ENCODE assay signal across 8 cellular contexts in the genomic region with DNA sequence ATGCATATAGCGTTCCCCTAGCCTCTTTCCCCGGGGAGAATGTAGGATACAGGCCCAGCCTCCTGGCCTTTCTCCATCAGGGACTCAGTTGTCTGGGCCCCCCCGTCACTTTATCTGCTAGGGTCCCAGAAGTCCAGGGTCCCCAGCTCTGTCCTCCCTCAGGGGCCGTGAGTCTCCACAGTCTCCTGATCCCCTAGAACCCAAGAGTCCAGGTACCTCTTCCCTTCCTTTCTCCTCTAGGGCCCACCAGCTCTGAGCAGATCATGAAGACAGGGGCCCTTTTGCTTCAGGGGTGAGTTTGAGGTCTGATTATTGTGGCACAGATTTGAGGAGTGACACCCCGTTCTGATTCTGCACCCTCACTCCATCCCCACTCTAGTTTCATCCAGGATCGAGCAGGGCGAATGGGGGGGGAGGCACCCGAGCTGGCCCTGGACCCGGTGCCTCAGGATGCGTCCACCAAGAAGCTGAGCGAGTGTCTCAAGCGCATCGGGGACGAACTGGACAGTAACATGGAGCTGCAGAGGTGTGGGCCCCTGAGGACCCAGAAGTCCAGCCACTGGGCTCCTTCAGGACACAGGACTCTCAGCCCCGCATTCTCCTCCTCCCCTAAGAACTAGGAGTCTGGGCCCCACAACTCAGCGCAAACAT. TPM values are rescaled to one million over a fixed set of nuclear protein-coding genes. Genes with fewer than 3 reads are reported as not detected.
DNase-seq lines count a peak whose midpoint lies in the region; ATAC-seq and TF ChIP-seq lines count a peak whose summit lies in the region.

No MANE protein-coding gene starts in this region.

- no peak for TF ChIP-seq CTCF in neural cell (IDR thresholded peaks at IDR 0.05; ENCODE audit: poor library complexity, severe bottlenecking)

- H3K4me1 ChIP-seq in BLaER1 = peaks cover 62% of the 10 kb centered on the region
- peaks cover 14% of the 10 kb centered on the region for H3K4me1 ChIP-seq in Karpas-422 (ENCODE audit: low read length)
- H3K4me1 ChIP-seq in duodenal mucosa (ENCODE audit: control insufficient read depth in 1 of 2, insufficient read depth in 2 of 2, low read length in 2 of 2) = peaks cover 12 to 18% of the 10 kb centered on the region in 2 donors

- no peaks in the 10 kb centered on the region for H3F3A ChIP-seq in neural cell (ENCODE audit: insufficient read depth, low read length, poor library complexity, severe bottlenecking)

- H3K9ac ChIP-seq in BLaER1 (peak overlapping the region; percentile 98), Karpas-422 (ENCODE audit: low read length) (peak overlapping the region; percentile 96), duodenal mucosa (ENCODE audit: low read depth in 1 of 2, low read length in 2 of 2) (peak overlapping the region; percentile 94 to 98), neural cell (ENCODE audit: low read length) (peak overlapping the region; percentile 92)

- peaks cover 12% of the 10 kb centered on the region; the same call in 1 of the 2 replicates for H4K20me1 ChIP-seq in BLaER1
- no peaks in the 10 kb centered on the region; the same call in 1 of the 2 replicates for H4K20me1 ChIP-seq in Karpas-422 (ENCODE audit: insufficient read depth, low read depth, low read length)
- H4K20me1 ChIP-seq in neural cell (ENCODE audit: insufficient read depth) = no peaks in the 10 kb centered on the region

- no peak for ATAC-seq in HG03457 (IDR thresholded peaks at IDR 0.05; ENCODE audit: unreplicated experiment)

- DNase-seq in Karpas-422 = peak; percentile 38
- no peak for DNase-seq in NCI-H1417 treated with DMSO at 0.1 percent for 48 hours (lab: John Stamatoyannopoulos, UW)
- no peak for DNase-seq in HT-29 (ENCODE audit: low spot score)
- no peak for DNase-seq in Ammon's horn (ENCODE audit: low spot score)

- H3K4me3 ChIP-seq in BLaER1 (peak overlapping the region; percentile 92), Karpas-422 (ENCODE audit: low read length) (peak overlapping the region; percentile 90), duodenal mucosa (ENCODE audit: low read depth in 1 of 2, low read length in 2 of 2) (peak overlapping the region; percentile 87 to 89), neural cell (ENCODE audit: low read length) (peak overlapping the region; percentile 94)

- peaks cover 21% of the 10 kb centered on the region for H3K36me3 ChIP-seq in BLaER1
- peaks cover 10% of the 10 kb centered on the region; the same call in 1 of the 2 replicates for H3K36me3 ChIP-seq in Karpas-422 (ENCODE audit: insufficient read depth, low read length)
- H3K36me3 ChIP-seq in duodenal mucosa (ENCODE audit: control insufficient read depth in 1 of 2, insufficient read depth in 2 of 2, low read length in 2 of 2) = peaks cover 0 to 7% of the 10 kb centered on the region in 2 donors
- H3K36me3 ChIP-seq in neural cell (ENCODE audit: insufficient read depth, low read length) = no peaks in the 10 kb centered on the region

- no peak overlapping the region for H2AFZ ChIP-seq in Karpas-422 (ENCODE audit: low read length)
- H2AFZ ChIP-seq in neural cell (ENCODE audit: low read depth, low read length) = peak overlapping the region; percentile 76

- no peak for TF ChIP-seq RAD21 in neural cell (conservative IDR thresholded peaks at IDR 0.05)

- H3K79me2 ChIP-seq in Karpas-422 (ENCODE audit: low read length) (peaks cover 20% of the 10 kb centered on the region), neural cell (replicated peaks; ENCODE audit: insufficient read depth, low read length) (peaks cover 9% of the 10 kb centered on the region)

- H3K27me3 ChIP-seq in BLaER1 (no peaks in the 10 kb centered on the region), Karpas-422 (ENCODE audit: low read length) (no peaks in the 10 kb centered on the region), duodenal mucosa (ENCODE audit: control insufficient read depth in 1 of 2, insufficient read depth in 2 of 2, low read length in 2 of 2) (no peaks in the 10 kb centered on the region), neural cell (ENCODE audit: insufficient read depth, low read depth, low read length) (no peaks in the 10 kb centered on the region)

- H3K9me2 ChIP-seq in Karpas-422 (replicated peaks; ENCODE audit: insufficient read depth, low read length) = no peaks in the 10 kb centered on the region
- H3K9me2 ChIP-seq in neural cell (ENCODE audit: insufficient read depth, low read length) = no peaks in the 10 kb centered on the region

- H3K4me2 ChIP-seq in BLaER1 (peak overlapping the region; percentile 90), Karpas-422 (ENCODE audit: low read depth, low read length, poor library complexity, severe bottlenecking) (peak overlapping the region; percentile 93), neural cell (ENCODE audit: low read length) (peak overlapping the region; percentile 92)

- TF ChIP-seq EP300 in neural cell (conservative IDR thresholded peaks at IDR 0.05; ENCODE audit: poor library complexity, severe bottlenecking) = no peak

- peak overlapping the region; percentile 98 for H3K27ac ChIP-seq in BLaER1
- H3K27ac ChIP-seq in Karpas-422 (ENCODE audit: low read length) = peak overlapping the region; percentile 62
- H3K27ac ChIP-seq in duodenal mucosa (ENCODE audit: low read depth, low read length) = peak overlapping the region; percentile 74
- peak overlapping the region; percentile 63 for H3K27ac ChIP-seq in neural cell (ENCODE audit: low read length)

- H3K9me3 ChIP-seq in BLaER1 (no peaks in the 10 kb centered on the region), Karpas-422 (ENCODE audit: low read length) (no peaks in the 10 kb centered on the region), duodenal mucosa (ENCODE audit: control insufficient read depth in 1 of 2, low read length in 2 of 2) (no peaks in the 10 kb centered on the region), neural cell (ENCODE audit: low read length) (no peaks in the 10 kb centered on the region)

TF ChIP-seq in neural cell, 6 proteins besides CTCF, POLR2A, EP300 and RAD21:
- no peak for TF ChIP-seq TAF1 (IDR thresholded peaks at IDR 0.05; ENCODE audit: low read depth)
- no peak for TF ChIP-seq MXI1 (conservative IDR thresholded peaks at IDR 0.05; ENCODE audit: poor library complexity, severe bottlenecking)
- TF ChIP-seq, protein P1, sequence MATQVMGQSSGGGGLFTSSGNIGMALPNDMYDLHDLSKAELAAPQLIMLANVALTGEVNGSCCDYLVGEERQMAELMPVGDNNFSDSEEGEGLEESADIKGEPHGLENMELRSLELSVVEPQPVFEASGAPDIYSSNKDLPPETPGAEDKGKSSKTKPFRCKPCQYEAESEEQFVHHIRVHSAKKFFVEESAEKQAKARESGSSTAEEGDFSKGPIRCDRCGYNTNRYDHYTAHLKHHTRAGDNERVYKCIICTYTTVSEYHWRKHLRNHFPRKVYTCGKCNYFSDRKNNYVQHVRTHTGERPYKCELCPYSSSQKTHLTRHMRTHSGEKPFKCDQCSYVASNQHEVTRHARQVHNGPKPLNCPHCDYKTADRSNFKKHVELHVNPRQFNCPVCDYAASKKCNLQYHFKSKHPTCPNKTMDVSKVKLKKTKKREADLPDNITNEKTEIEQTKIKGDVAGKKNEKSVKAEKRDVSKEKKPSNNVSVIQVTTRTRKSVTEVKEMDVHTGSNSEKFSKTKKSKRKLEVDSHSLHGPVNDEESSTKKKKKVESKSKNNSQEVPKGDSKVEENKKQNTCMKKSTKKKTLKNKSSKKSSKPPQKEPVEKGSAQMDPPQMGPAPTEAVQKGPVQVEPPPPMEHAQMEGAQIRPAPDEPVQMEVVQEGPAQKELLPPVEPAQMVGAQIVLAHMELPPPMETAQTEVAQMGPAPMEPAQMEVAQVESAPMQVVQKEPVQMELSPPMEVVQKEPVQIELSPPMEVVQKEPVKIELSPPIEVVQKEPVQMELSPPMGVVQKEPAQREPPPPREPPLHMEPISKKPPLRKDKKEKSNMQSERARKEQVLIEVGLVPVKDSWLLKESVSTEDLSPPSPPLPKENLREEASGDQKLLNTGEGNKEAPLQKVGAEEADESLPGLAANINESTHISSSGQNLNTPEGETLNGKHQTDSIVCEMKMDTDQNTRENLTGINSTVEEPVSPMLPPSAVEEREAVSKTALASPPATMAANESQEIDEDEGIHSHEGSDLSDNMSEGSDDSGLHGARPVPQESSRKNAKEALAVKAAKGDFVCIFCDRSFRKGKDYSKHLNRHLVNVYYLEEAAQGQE (IDR thresholded peaks at IDR 0.05; ENCODE audit: borderline replicate concordance) = no peak

RNA-seq across cellular contexts. Expression of a gene that starts 0.8 kb away (rescaled TPM):
- 93.8 and 164 TPM in 2 replicates for total RNA-seq in Karpas-422 (2014; rRNA removed; shearing (Covaris generic); ENCODE audit: low replicate concordance)
- 71.9 and 90.3 TPM in 2 replicates for polyA plus RNA-seq in neural cell
- polyA minus RNA-seq in neural cell = 17.4 and 20.2 TPM in 2 replicates
- 185 and 213 TPM in 2 replicates for total RNA-seq in HT-29 (2014; rRNA removed; shearing (Covaris generic))

RNA-seq across cellular contexts. Expression of a gene that starts 9.7 kb away (rescaled TPM):
- total RNA-seq in Karpas-422 (2014; rRNA removed; shearing (Covaris generic); ENCODE audit: low replicate concordance) = 6,036 and 6,638 TPM in 2 replicates
- polyA plus RNA-seq in neural cell = 886 and 909 TPM in 2 replicates
- 487 and 495 TPM in 2 replicates for polyA minus RNA-seq in neural cell
- 5,979 and 6,365 TPM in 2 replicates for total RNA-seq in HT-29 (2014; rRNA removed; shearing (Covaris generic))

RNA-seq across cellular contexts. Expression of a gene that starts 21.9 kb away (rescaled TPM):
- total RNA-seq in Karpas-422 (2014; rRNA removed; shearing (Covaris generic); ENCODE audit: low replicate concordance) = 1.4 and 3.3 TPM in 2 replicates
- 1.4 and 4.8 TPM in 2 replicates for polyA plus RNA-seq in neural cell
- polyA minus RNA-seq in neural cell = 0.81 TPM in 1 of 2 replicates, not detected in the other
- 0.10 and 0.42 TPM in 2 replicates for total RNA-seq in HT-29 (2014; rRNA removed; shearing (Covaris generic))

RNA-seq across cellular contexts. Expression of a gene that starts 37.7 kb away (rescaled TPM):
- 39.0 and 42.6 TPM in 2 replicates for total RNA-seq in Karpas-422 (2014; rRNA removed; shearing (Covaris generic); ENCODE audit: low replicate concordance)
- polyA plus RNA-seq in neural cell = 12.9 and 25.7 TPM in 2 replicates
- polyA minus RNA-seq in neural cell = 30.0 and 30.9 TPM in 2 replicates
- 67.1 and 71.5 TPM in 2 replicates for total RNA-seq in HT-29 (2014; rRNA removed; shearing (Covaris generic))

RNA-seq across cellular contexts. Expression of a gene that starts 38.3 kb away (rescaled TPM):
- total RNA-seq in Karpas-422 (2014; rRNA removed; shearing (Covaris generic); ENCODE audit: low replicate concordance) = 107 and 298 TPM in 2 replicates
- 172 and 184 TPM in 2 replicates for polyA plus RNA-seq in neural cell
- 114 and 118 TPM in 2 replicates for polyA minus RNA-seq in neural cell
- total RNA-seq in HT-29 (2014; rRNA removed; shearing (Covaris generic)) = 562 and 566 TPM in 2 replicates
